In the genomic region with DNA sequence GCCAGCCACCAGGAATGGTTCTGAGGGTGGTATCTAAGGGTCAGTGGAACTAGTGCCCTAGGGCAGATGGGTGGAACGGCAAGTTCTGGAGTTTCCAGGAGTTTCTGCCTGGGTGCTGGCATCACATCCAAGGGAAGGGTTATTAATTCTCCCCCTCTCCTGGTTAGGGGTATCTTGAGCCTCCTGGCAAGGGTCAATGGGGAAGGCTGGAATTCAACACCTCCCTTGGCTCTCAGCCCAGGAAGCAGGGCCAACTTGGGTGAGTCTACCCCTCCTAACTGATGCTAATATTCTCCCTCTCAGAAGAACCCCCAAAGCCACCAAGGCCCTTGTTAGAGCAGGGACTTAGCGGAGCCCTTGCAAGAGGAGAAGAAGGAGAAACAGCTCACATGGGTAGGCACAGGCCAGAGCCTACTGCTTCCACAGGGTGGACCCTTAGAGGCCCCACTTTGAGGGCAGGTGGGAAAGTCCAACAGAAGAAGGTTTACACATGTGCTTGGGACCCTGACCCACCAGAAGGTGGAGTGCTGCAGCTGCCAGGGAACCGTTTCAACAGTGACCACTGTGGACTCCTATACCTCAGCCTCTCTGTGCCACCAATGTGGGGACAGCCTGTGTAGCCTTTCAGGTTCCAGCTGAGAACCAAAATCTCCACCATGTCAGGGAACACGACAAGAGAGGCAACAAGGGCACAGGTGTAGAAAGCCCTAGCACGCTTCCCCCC, we compare ENCODE assay signal across 1 cellular context.
TF ChIP-seq lines count a peak whose summit lies in the region.

No MANE protein-coding gene starts in this region.

TF ChIP-seq in GM23338, 12 proteins besides CTCF, POLR2A, EP300 and RAD21 (continued from another document):
- TF ChIP-seq, protein P1, sequence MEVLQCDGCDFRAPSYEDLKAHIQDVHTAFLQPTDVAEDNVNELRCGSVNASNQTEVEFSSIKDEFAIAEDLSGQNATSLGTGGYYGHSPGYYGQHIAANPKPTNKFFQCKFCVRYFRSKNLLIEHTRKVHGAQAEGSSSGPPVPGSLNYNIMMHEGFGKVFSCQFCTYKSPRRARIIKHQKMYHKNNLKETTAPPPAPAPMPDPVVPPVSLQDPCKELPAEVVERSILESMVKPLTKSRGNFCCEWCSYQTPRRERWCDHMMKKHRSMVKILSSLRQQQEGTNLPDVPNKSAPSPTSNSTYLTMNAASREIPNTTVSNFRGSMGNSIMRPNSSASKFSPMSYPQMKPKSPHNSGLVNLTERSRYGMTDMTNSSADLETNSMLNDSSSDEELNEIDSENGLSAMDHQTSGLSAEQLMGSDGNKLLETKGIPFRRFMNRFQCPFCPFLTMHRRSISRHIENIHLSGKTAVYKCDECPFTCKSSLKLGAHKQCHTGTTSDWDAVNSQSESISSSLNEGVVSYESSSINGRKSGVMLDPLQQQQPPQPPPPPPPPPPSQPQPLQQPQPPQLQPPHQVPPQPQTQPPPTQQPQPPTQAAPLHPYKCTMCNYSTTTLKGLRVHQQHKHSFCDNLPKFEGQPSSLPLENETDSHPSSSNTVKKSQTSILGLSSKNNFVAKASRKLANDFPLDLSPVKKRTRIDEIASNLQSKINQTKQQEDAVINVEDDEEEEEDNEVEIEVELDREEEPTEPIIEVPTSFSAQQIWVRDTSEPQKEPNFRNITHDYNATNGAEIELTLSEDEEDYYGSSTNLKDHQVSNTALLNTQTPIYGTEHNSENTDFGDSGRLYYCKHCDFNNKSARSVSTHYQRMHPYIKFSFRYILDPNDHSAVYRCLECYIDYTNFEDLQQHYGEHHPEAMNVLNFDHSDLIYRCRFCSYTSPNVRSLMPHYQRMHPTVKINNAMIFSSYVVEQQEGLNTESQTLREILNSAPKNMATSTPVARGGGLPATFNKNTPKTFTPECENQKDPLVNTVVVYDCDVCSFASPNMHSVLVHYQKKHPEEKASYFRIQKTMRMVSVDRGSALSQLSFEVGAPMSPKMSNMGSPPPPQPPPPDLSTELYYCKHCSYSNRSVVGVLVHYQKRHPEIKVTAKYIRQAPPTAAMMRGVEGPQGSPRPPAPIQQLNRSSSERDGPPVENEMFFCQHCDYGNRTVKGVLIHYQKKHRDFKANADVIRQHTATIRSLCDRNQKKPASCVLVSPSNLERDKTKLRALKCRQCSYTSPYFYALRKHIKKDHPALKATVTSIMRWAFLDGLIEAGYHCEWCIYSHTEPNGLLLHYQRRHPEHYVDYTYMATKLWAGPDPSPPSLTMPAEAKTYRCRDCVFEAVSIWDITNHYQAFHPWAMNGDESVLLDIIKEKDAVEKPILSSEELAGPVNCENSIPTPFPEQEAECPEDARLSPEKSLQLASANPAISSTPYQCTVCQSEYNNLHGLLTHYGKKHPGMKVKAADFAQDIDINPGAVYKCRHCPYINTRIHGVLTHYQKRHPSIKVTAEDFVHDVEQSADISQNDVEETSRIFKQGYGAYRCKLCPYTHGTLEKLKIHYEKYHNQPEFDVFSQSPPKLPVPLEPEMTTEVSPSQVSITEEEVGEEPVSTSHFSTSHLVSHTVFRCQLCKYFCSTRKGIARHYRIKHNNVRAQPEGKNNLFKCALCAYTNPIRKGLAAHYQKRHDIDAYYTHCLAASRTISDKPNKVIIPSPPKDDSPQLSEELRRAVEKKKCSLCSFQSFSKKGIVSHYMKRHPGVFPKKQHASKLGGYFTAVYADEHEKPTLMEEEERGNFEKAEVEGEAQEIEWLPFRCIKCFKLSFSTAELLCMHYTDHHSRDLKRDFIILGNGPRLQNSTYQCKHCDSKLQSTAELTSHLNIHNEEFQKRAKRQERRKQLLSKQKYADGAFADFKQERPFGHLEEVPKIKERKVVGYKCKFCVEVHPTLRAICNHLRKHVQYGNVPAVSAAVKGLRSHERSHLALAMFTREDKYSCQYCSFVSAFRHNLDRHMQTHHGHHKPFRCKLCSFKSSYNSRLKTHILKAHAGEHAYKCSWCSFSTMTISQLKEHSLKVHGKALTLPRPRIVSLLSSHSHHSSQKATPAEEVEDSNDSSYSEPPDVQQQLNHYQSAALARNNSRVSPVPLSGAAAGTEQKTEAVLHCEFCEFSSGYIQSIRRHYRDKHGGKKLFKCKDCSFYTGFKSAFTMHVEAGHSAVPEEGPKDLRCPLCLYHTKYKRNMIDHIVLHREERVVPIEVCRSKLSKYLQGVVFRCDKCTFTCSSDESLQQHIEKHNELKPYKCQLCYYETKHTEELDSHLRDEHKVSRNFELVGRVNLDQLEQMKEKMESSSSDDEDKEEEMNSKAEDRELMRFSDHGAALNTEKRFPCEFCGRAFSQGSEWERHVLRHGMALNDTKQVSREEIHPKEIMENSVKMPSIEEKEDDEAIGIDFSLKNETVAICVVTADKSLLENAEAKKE (CRISPR knock-in tag; IDR thresholded peaks at IDR 0.05): no peak
- TF ChIP-seq, protein P2, sequence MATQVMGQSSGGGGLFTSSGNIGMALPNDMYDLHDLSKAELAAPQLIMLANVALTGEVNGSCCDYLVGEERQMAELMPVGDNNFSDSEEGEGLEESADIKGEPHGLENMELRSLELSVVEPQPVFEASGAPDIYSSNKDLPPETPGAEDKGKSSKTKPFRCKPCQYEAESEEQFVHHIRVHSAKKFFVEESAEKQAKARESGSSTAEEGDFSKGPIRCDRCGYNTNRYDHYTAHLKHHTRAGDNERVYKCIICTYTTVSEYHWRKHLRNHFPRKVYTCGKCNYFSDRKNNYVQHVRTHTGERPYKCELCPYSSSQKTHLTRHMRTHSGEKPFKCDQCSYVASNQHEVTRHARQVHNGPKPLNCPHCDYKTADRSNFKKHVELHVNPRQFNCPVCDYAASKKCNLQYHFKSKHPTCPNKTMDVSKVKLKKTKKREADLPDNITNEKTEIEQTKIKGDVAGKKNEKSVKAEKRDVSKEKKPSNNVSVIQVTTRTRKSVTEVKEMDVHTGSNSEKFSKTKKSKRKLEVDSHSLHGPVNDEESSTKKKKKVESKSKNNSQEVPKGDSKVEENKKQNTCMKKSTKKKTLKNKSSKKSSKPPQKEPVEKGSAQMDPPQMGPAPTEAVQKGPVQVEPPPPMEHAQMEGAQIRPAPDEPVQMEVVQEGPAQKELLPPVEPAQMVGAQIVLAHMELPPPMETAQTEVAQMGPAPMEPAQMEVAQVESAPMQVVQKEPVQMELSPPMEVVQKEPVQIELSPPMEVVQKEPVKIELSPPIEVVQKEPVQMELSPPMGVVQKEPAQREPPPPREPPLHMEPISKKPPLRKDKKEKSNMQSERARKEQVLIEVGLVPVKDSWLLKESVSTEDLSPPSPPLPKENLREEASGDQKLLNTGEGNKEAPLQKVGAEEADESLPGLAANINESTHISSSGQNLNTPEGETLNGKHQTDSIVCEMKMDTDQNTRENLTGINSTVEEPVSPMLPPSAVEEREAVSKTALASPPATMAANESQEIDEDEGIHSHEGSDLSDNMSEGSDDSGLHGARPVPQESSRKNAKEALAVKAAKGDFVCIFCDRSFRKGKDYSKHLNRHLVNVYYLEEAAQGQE (IDR thresholded peaks at IDR 0.05; ENCODE audit: unreplicated experiment): no peak
- TF ChIP-seq CREB1 (CRISPR knock-in tag; IDR thresholded peaks at IDR 0.05; ENCODE audit: low read depth) (no peak), EZH2 (IDR thresholded peaks at IDR 0.05; ENCODE audit: low read depth, unreplicated experiment) (no peak)
